In genomic region chr19:5335101-5335500, GRCh38 we compare ENCODE assay signal across 11 cellular contexts.
"Had no signal": no experiment of that assay in that cellular context is flagged by ENCODE, and none has a peak within 500 bp of the region (broad histone marks: within the 10 kb centered on the region; RNA-seq: fewer than 3 reads in every experiment).

No MANE protein-coding gene starts in this region.

- H3K4me3 Mint-ChIP-seq: activated CD8-positive, alpha-beta memory T cell treated with anti-CD3 and anti-CD28 coated beads, Interleukin-2, amount 10 ng/mL, durations not matched to agents 7 days and 5 days had no signal

- H3K79me2 ChIP-seq: parathyroid adenoma had no signal

- H3K27ac ChIP-seq: body of pancreas, parathyroid adenoma had no signal

- H3K4me1 ChIP-seq: parathyroid adenoma had no signal

- H3K9me3 ChIP-seq: body of pancreas had no signal

- H2AFZ ChIP-seq: parathyroid adenoma had no signal

- DNase-seq: activated CD8-positive, alpha-beta memory T cell treated with anti-CD3 and anti-CD28 coated beads, Interleukin-2, amount 10 ng/mL, durations not matched to agents 7 days and 5 days; activated naive CD4-positive, alpha-beta T cell treated with anti-CD3 and anti-CD28 coated beads, Interleukin-2, amount 50 U/mL, for 16 hours; activated T-cell treated with anti-CD3 and anti-CD28 coated beads, Interleukin-2, amount 50 U/mL, for 1 hour; body of pancreas; effector memory CD4-positive, alpha-beta T cell; foreskin fibroblast; mesendoderm; natural killer cell; stimulated activated CD4-positive, alpha-beta T cell treated with anti-CD3 and anti-CD28 coated beads, Interleukin-1b, Interleukin-23, amount 100 ng/mL, for 48 hours had no signal

- H3K4me3 ChIP-seq: body of pancreas had no signal

- ATAC-seq: activated CD4-positive, CD25-positive, alpha-beta regulatory T cell treated with anti-CD3 and anti-CD28 coated beads, Interleukin-2, amount 50 U/mL, for 24 hours; activated CD8-positive, alpha-beta memory T cell treated with anti-CD3 and anti-CD28 coated beads, Interleukin-2, amount 10 ng/mL, durations not matched to agents 7 days and 5 days; body of pancreas; natural killer cell had no signal

- H3K9ac ChIP-seq: parathyroid adenoma had no signal

- H3K36me3 Mint-ChIP-seq: activated CD8-positive, alpha-beta memory T cell treated with anti-CD3 and anti-CD28 coated beads, Interleukin-2, amount 10 ng/mL, durations not matched to agents 7 days and 5 days; natural killer cell had no signal

- H3K9me3 Mint-ChIP-seq: natural killer cell had no signal

- H3K27ac Mint-ChIP-seq: activated CD8-positive, alpha-beta memory T cell treated with anti-CD3 and anti-CD28 coated beads, Interleukin-2, amount 10 ng/mL, durations not matched to agents 7 days and 5 days; natural killer cell had no signal
